Comparison of ENCODE assay signal across 26 cellular contexts in genomic region chr9:72037571-72037970, GRCh38. TPM values are rescaled to one million over a fixed set of nuclear protein-coding genes. Genes with fewer than 3 reads are reported as not detected.
DNase-seq lines count a peak whose midpoint lies in the region; ATAC-seq, FAIRE-seq and TF ChIP-seq lines count a peak whose summit lies in the region.
"Had no signal": no experiment of that assay in that cellular context is flagged by ENCODE, and none has a peak within 500 bp of the region (broad histone marks: within the 10 kb centered on the region; RNA-seq: fewer than 3 reads in every experiment).

No MANE protein-coding gene starts in this region.

- H3K36me3 ChIP-seq in Panc1 (ENCODE audit: control insufficient read depth, insufficient read depth, low read length) = no peaks in the 10 kb centered on the region
- H3K36me3 ChIP-seq in heart left ventricle = no peaks in the 10 kb centered on the region
- no peaks in the 10 kb centered on the region for H3K36me3 ChIP-seq in mucosa of descending colon (ENCODE audit: low read depth)
- H3K36me3 ChIP-seq: MG63, Peyer's patch had no signal

- ATAC-seq in Panc1 (no peak), heart left ventricle (peak in 3 of 4 donors; percentile 23 to 58 (median 43)), mucosa of descending colon (peak; percentile 48), GM19035 (IDR thresholded peaks at IDR 0.05; ENCODE audit: unreplicated experiment) (no peak)
- ATAC-seq: HepG2, K562 had no signal

- H3K27ac ChIP-seq in Panc1 (ENCODE audit: low read length) (peak overlapping the region; percentile 34; the same call in 1 of the 2 replicates), heart left ventricle (peak overlapping the region in 2 of 12 donors; percentile 4 to 13)
- H3K27ac ChIP-seq: HL-60, Peyer's patch had no signal

- H3K4me3 ChIP-seq in Panc1 (ENCODE audit: low read depth in 2 of 2, low read length in 2 of 2) (no peak overlapping the region), heart left ventricle (no peak overlapping the region), mucosa of descending colon (no peak overlapping the region)
- H3K4me3 ChIP-seq: K562, MG63, Peyer's patch had no signal

- FAIRE-seq in D721Med (lab: Jason Lieb, UNC) = no peak
- FAIRE-seq: HepG2, K562 had no signal

- intact Hi-C loops in Panc1 (cut with micrococcal nuclease; ENCODE audit: unreplicated experiment) = loop anchor here (5.0 kb wide), 1 partner anchor 165 kb away; no protein-coding TSS in a partner anchor
- intact Hi-C loops in heart left ventricle (cut with DNase I) = loop anchor here in 7 of 10 donors (5.0 to 10.0 kb wide), 4 partner anchors 225 to 1137 kb away; no protein-coding TSS in a partner anchor
- intact Hi-C loops in mucosa of descending colon (cut with DNase I, micrococcal nuclease) = loop anchor here in 1 of 2 donors (5.0 kb wide), 1 partner anchor 240 kb away; no protein-coding TSS in a partner anchor

- TF ChIP-seq POLR2A in heart left ventricle (IDR thresholded peaks at IDR 0.05) = no peak

- TF ChIP-seq CTCF in Panc1 (IDR thresholded peaks at IDR 0.05) = no peak
- no peak for TF ChIP-seq CTCF in heart left ventricle (IDR thresholded peaks at IDR 0.05)
- TF ChIP-seq CTCF in mucosa of descending colon (IDR thresholded peaks at IDR 0.05) = no peak
- TF ChIP-seq CTCF in D721Med (IDR thresholded peaks at IDR 0.05; ENCODE audit: insufficient read depth, missing control alignments) = no peak

- in situ Hi-C loops in Panc1 (cut with HindIII; ENCODE audit: low pct_unique_long_range_greater_than_20kb, low sequenced_read_pairs) = no loop called here

- no TSS peak for BruUV-seq in Panc1 (replicated peaks; lab: Mats Ljungman, UMichigan)

- H3K9me3 ChIP-seq in Panc1 (ENCODE audit: control insufficient read depth, insufficient read depth, low read depth, low read length) (no peaks in the 10 kb centered on the region), heart left ventricle (no peaks in the 10 kb centered on the region), mucosa of descending colon (no peaks in the 10 kb centered on the region)
- H3K9me3 ChIP-seq: MG63, Peyer's patch had no signal

- H3K4me1 ChIP-seq in Panc1 (ENCODE audit: control insufficient read depth, insufficient read depth, low read length) = peaks cover 3% of the 10 kb centered on the region; the same call in 1 of the 2 replicates
- peaks cover 0 to 9% (median 0%) of the 10 kb centered on the region in 12 donors for H3K4me1 ChIP-seq in heart left ventricle
- no peaks in the 10 kb centered on the region for H3K4me1 ChIP-seq in mucosa of descending colon (ENCODE audit: low read depth)

- CTCF ChIA-PET in Panc1 (lab: Charles Lee) = no interaction called here

- 59 to 81% (median 67%) methylated on average over 4 of the region's 4 CpGs for WGBS in heart left ventricle, 4 donors

- no peaks in the 10 kb centered on the region for H3K27me3 ChIP-seq in Panc1 (ENCODE audit: control insufficient read depth, insufficient read depth, low read length)
- no peaks in the 10 kb centered on the region for H3K27me3 ChIP-seq in heart left ventricle
- H3K27me3 ChIP-seq: MG63, Peyer's patch had no signal

- DNase-seq in GM03348 (ENCODE audit: low spot score) = peak; percentile 48
- DNase-seq in Panc1 (ENCODE audit: low read depth, low spot score) = no peak
- DNase-seq in heart left ventricle = no peak
- DNase-seq in mucosa of descending colon = no peak
- DNase-seq in D721Med (ENCODE audit: insufficient read length, low spot score) = no peak
- DNase-seq in NCI-H1417 treated with DMSO at 0.1 percent for 48 hours (lab: John Stamatoyannopoulos, UW) = no peak
- DNase-seq: AML-193; C1 segment of cervical spinal cord; Calu3; CD8-positive, alpha-beta memory T cell; DMS53; GDM1; H9; MG63; NCI-H187 treated with DMSO at 0.1 percent for 48 hours; NCI-H2107; NCI-H446 treated with DMSO at 0.1 percent for 48 hours; NK-92 treated with Interleukin-12 subunit alpha and Interleukin-12 subunit beta, amount 100 ng/mL, for 24 hours; Peyer's patch had no signal

- POLR2A ChIA-PET in Panc1 (lab: Charles Lee) = no interaction called here

RNA-seq across cellular contexts. Expression of gene C9orf57, which starts 22.8 kb away (rescaled TPM):
- total RNA-seq in Panc1 (2021; ENCODE audit: unreplicated experiment) (not detected), heart left ventricle (not detected), mucosa of descending colon (not detected)
- not detected for polyA plus RNA-seq in Panc1 (2012; ENCODE audit: insufficient read length)
- not detected for polyA plus RNA-seq in heart left ventricle
- total RNA-seq: Calu3; CD8-positive, alpha-beta memory T cell; H9; HepG2; HT-29; K562; LHCN-M2; Peyer's patch; SK-MEL-5 had no signal
- polyA plus RNA-seq: CD8-positive, alpha-beta memory T cell; K562 had no signal

Comparison
In these comparisons a context has a peak if more than half of its experiments do, and no peak if none do; other contexts are left out.
1. ATAC-seq: peak in heart left ventricle (3 of 4) and mucosa of descending colon (single experiment); none in Panc1 (single experiment) and GM19035 (single experiment).